29 cellular contexts compared by ENCODE assay signal in genomic region chr9:136453326-136453725, GRCh38.
"Had no signal": no experiment of that assay in that cellular context is flagged by ENCODE, and none has a peak within 500 bp of the region (broad histone marks: within the 10 kb centered on the region; RNA-seq: fewer than 3 reads in every experiment).

No MANE protein-coding gene starts in this region.

- H3K27ac ChIP-seq: ascending aorta, body of pancreas, SJCRH30, WERI-Rb-1 had no signal

- H3K27me3 Mint-ChIP-seq: activated T-helper 17 cell treated with anti-CD3 and anti-CD28 coated beads, Interleukin-2, amount 50 U/mL, for 72 hours had no signal

- FAIRE-seq: bronchial epithelial cell had no signal

- H3K9me3 Mint-ChIP-seq: activated T-helper 17 cell treated with anti-CD3 and anti-CD28 coated beads, Interleukin-2, amount 50 U/mL, for 72 hours had no signal

- H3K4me1 Mint-ChIP-seq: activated T-helper 17 cell treated with anti-CD3 and anti-CD28 coated beads, Interleukin-2, amount 50 U/mL, for 72 hours had no signal

- H3K4me2 ChIP-seq: SK-N-SH had no signal

- H3K27ac Mint-ChIP-seq: activated T-helper 17 cell treated with anti-CD3 and anti-CD28 coated beads, Interleukin-2, amount 50 U/mL, for 72 hours had no signal

- DNase-seq: activated CD4-positive, alpha-beta T cell treated with anti-CD3 and anti-CD28 coated beads for 48 hours; activated CD4-positive, alpha-beta T cell treated with anti-CD3 and anti-CD28 coated beads, Interleukin-2, amount 50 U/mL, for 4 hours; activated CD8-positive, alpha-beta memory T cell treated with anti-CD3 and anti-CD28 coated beads for 24 hours; activated gamma-delta T cell; activated T-cell treated with anti-CD3 and anti-CD28 coated beads, Interleukin-2, amount 50 U/mL, for 48 hours; amniotic stem cell; body of pancreas; central memory CD4-positive, alpha-beta T cell; Kasumi-1; KBM-7; NCI-H1048; NCI-H146; NCI-H187 treated with DMSO at 0.1 percent for 48 hours; NCI-H2107; NCI-H2171 treated with DMSO at 0.1 percent for 48 hours; NCI-H345; NCI-H510A; NCI-H526 treated with DMSO at 0.1 percent for 48 hours; NCI-H82; Right ventricle myocardium superior; RPMI8226; SJCRH30; SK-N-SH; T-helper 1 cell; WERI-Rb-1 had no signal

- H3K27me3 ChIP-seq: ascending aorta, body of pancreas, SJCRH30 had no signal

- H3K4me1 ChIP-seq: ascending aorta, body of pancreas had no signal

- H3K4me3 Mint-ChIP-seq: activated T-helper 17 cell treated with anti-CD3 and anti-CD28 coated beads, Interleukin-2, amount 50 U/mL, for 72 hours had no signal

- H3K9ac ChIP-seq: SK-N-SH had no signal

- H3K4me3 ChIP-seq: ascending aorta, body of pancreas, SJCRH30 had no signal

- ATAC-seq: activated CD4-positive, CD25-positive, alpha-beta regulatory T cell treated with anti-CD3 and anti-CD28 coated beads, Interleukin-2, amount 50 U/mL, for 24 hours; activated T-helper 17 cell treated with anti-CD3 and anti-CD28 coated beads, Interleukin-2, amount 50 U/mL, for 72 hours; body of pancreas had no signal

- H3K9me3 ChIP-seq: ascending aorta, body of pancreas, SJCRH30, SK-N-SH had no signal
